ENCODE assay signal across 27 cellular contexts in the genomic region with DNA sequence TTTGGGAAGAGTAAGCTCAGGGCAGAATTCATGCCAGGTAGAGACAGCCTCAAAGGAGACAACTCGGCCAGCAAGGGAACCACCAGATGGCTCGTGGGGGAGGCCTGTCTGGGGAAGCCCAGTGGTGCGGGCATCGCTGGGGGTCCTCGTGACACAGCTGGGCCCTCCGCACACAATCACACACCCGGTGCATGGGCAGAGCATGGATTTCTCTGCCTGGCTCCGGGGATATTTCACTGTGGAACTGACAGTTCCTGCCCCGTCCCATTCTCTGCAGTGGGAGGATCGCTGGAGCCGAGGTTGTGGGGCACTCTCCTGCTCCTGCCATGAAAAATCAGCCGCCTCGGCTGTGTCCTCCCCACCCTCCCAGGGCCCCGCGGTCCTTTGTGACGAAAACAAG.
DNase-seq lines count a peak whose midpoint lies in the region; ATAC-seq and TF ChIP-seq lines count a peak whose summit lies in the region.
"Had no signal": no experiment of that assay in that cellular context is flagged by ENCODE, and none has a peak within 500 bp of the region (broad histone marks: within the 10 kb centered on the region; RNA-seq: fewer than 3 reads in every experiment).

No MANE protein-coding gene starts in this region.

- no peaks in the 10 kb centered on the region for H3K36me3 Mint-ChIP-seq in GM23338 (ENCODE audit: low read depth)
- H3K36me3 Mint-ChIP-seq in activated T-helper 2 cell treated with anti-CD3 and anti-CD28 coated beads, Interferon-gamma antibody, Interleukin-2, Interleukin-4, amounts not matched to agents 10 μg/mL and 5 μg/mL and 100 μg/mL, durations not matched to agents 14 hours and 24 hours and 36 hours (ENCODE audit: low read depth), result no peaks in the 10 kb centered on the region
- H3K36me3 Mint-ChIP-seq: CD8-positive, alpha-beta T cell had no signal

- H3K36me3 ChIP-seq in GM23338 (ENCODE audit: insufficient read depth) (no peaks in the 10 kb centered on the region), RWPE2 (ENCODE audit: low read depth) (no peaks in the 10 kb centered on the region), osteoblast (ENCODE audit: insufficient read depth, low read length) (no peaks in the 10 kb centered on the region)
- H3K36me3 ChIP-seq: SJSA1 had no signal

- intact Hi-C loops in left ventricle myocardium superior (cut with micrococcal nuclease), result no loop called here
- intact Hi-C loops in activated T-helper 2 cell treated with anti-CD3 and anti-CD28 coated beads, Interferon-gamma antibody, Interleukin-2, Interleukin-4, amounts not matched to agents 10 μg/mL and 5 μg/mL and 100 μg/mL, durations not matched to agents 14 hours and 24 hours and 36 hours (cut with micrococcal nuclease), result no loop called here

- DNase-seq in GM23338 (ENCODE audit: low spot score) (no peak), RWPE2 (ENCODE audit: low spot score) (peak; percentile 39), left ventricle myocardium superior (peak; percentile 13), osteoblast (ENCODE audit: insufficient read length, low spot score, missing footprints) (peak; percentile 8), germinal center (ENCODE audit: low spot score) (no peak), NCI-H524 (lab: John Stamatoyannopoulos, UW) (no peak)
- no peak for DNase-seq in activated T-helper 2 cell treated with anti-CD3 and anti-CD28 coated beads, Interferon-gamma antibody, Interleukin-2, Interleukin-4, amounts not matched to agents 10 μg/mL and 5 μg/mL and 100 μg/mL, durations not matched to agents 14 hours and 24 hours and 36 hours (ENCODE audit: low spot score)
- DNase-seq: CD8-positive, alpha-beta T cell; DMS 273 treated with DMSO at 0.1 percent for 48 hours; DMS79; EL; GDM1; HFFc6; Kasumi-1; NCI-H1092 treated with DMSO at 0.1 percent for 48 hours; NCI-H1436; NCI-H187 treated with DMSO at 0.1 percent for 48 hours; NCI-H2171 treated with DMSO at 0.1 percent for 48 hours; NCI-H345; NCI-H524 treated with DMSO at 0.1 percent for 48 hours; NCI-H774 had no signal

- H3K79me2 ChIP-seq in GM23338 (replicated peaks; ENCODE audit: insufficient read depth), result no peaks in the 10 kb centered on the region
- H3K79me2 ChIP-seq in osteoblast (ENCODE audit: insufficient read depth, low read length), result no peaks in the 10 kb centered on the region

- H3K27ac Mint-ChIP-seq in GM23338, result no peak overlapping the region
- no peak overlapping the region for H3K27ac Mint-ChIP-seq in activated T-helper 2 cell treated with anti-CD3 and anti-CD28 coated beads, Interferon-gamma antibody, Interleukin-2, Interleukin-4, amounts not matched to agents 10 μg/mL and 5 μg/mL and 100 μg/mL, durations not matched to agents 14 hours and 24 hours and 36 hours
- H3K27ac Mint-ChIP-seq: CD8-positive, alpha-beta T cell; HFFc6 had no signal

- H3K9me3 ChIP-seq in RWPE2 (ENCODE audit: severe bottlenecking), result no peaks in the 10 kb centered on the region
- H3K9me3 ChIP-seq in osteoblast (ENCODE audit: low read depth, low read length), result no peaks in the 10 kb centered on the region
- H3K9me3 ChIP-seq: A549, SJSA1 had no signal

- H4K20me1 ChIP-seq in GM23338 (replicated peaks; ENCODE audit: insufficient read depth) (no peaks in the 10 kb centered on the region), osteoblast (ENCODE audit: insufficient read depth, low read length) (no peaks in the 10 kb centered on the region)

- no peak for TF ChIP-seq CTCF in GM23338 (conservative IDR thresholded peaks at IDR 0.05; ENCODE audit: low read depth in 2 of 2)
- no peak for TF ChIP-seq CTCF in RWPE2 (IDR thresholded peaks at IDR 0.05; ENCODE audit: poor library complexity, severe bottlenecking)
- TF ChIP-seq CTCF in osteoblast (IDR thresholded peaks at IDR 0.05; ENCODE audit: extremely low read depth, low read depth, low read length), result no peak

- no peak overlapping the region for H3K4me2 ChIP-seq in GM23338
- no peak overlapping the region for H3K4me2 ChIP-seq in osteoblast (ENCODE audit: insufficient read depth, low read length)
- H3K4me2 ChIP-seq: A549 had no signal

- H3K4me1 ChIP-seq in GM23338 (ENCODE audit: insufficient read depth) (0 out of 2 replicates have a peak, but pooled peaks cover 8% of the 10 kb centered on the region), RWPE2 (ENCODE audit: insufficient read depth, poor library complexity, severe bottlenecking) (no peaks in the 10 kb centered on the region), osteoblast (ENCODE audit: insufficient read depth, low read length) (no peaks in the 10 kb centered on the region)
- H3K4me1 ChIP-seq: SJSA1 had no signal

- H2AFZ ChIP-seq in GM23338 (peak overlapping the region; percentile 93; the same call in 1 of the 2 replicates), osteoblast (ENCODE audit: low read length) (no peak overlapping the region)

- H3K27me3 Mint-ChIP-seq in GM23338 (ENCODE audit: insufficient read depth, low read depth, poor library complexity), result peaks cover 24% of the 10 kb centered on the region
- H3K27me3 Mint-ChIP-seq in activated T-helper 2 cell treated with anti-CD3 and anti-CD28 coated beads, Interferon-gamma antibody, Interleukin-2, Interleukin-4, amounts not matched to agents 10 μg/mL and 5 μg/mL and 100 μg/mL, durations not matched to agents 14 hours and 24 hours and 36 hours (ENCODE audit: low read depth), result peaks cover 5% of the 10 kb centered on the region

- no peaks in the 10 kb centered on the region for H3K9me3 Mint-ChIP-seq in GM23338
- no peaks in the 10 kb centered on the region for H3K9me3 Mint-ChIP-seq in activated T-helper 2 cell treated with anti-CD3 and anti-CD28 coated beads, Interferon-gamma antibody, Interleukin-2, Interleukin-4, amounts not matched to agents 10 μg/mL and 5 μg/mL and 100 μg/mL, durations not matched to agents 14 hours and 24 hours and 36 hours
- H3K9me3 Mint-ChIP-seq: CD8-positive, alpha-beta T cell; HFFc6 had no signal

- no peak overlapping the region; the same call in 2 of the 3 replicates for H3K4me3 Mint-ChIP-seq in GM23338
- H3K4me3 Mint-ChIP-seq in activated T-helper 2 cell treated with anti-CD3 and anti-CD28 coated beads, Interferon-gamma antibody, Interleukin-2, Interleukin-4, amounts not matched to agents 10 μg/mL and 5 μg/mL and 100 μg/mL, durations not matched to agents 14 hours and 24 hours and 36 hours (ENCODE audit: low read depth), result no peak overlapping the region
- H3K4me3 Mint-ChIP-seq: CD8-positive, alpha-beta T cell; HFFc6 had no signal

- no peaks in the 10 kb centered on the region for H3F3A ChIP-seq in GM23338 (replicated peaks; ENCODE audit: low read depth)

- H3K9me2 ChIP-seq in GM23338 (ENCODE audit: insufficient read depth), result no peaks in the 10 kb centered on the region

- ATAC-seq in GM23338 (peak; percentile 10; the same call in 1 of the 3 replicates), RWPE2 (ENCODE audit: low read depth) (no peak), left ventricle myocardium superior (no peak), HG02852 (IDR thresholded peaks at IDR 0.05; ENCODE audit: unreplicated experiment) (no peak)
- ATAC-seq: A549; CD8-positive, alpha-beta T cell; GM12878 had no signal

- H3K4me3 ChIP-seq in GM23338 (no peak overlapping the region), RWPE2 (ENCODE audit: severe bottlenecking) (no peak overlapping the region), osteoblast (ENCODE audit: insufficient read depth, low read length) (no peak overlapping the region)
- H3K4me3 ChIP-seq: A549, GM12878, K562, SJSA1 had no signal

- H3K4me1 Mint-ChIP-seq in GM23338, result peaks cover 28% of the 10 kb centered on the region
- H3K4me1 Mint-ChIP-seq in activated T-helper 2 cell treated with anti-CD3 and anti-CD28 coated beads, Interferon-gamma antibody, Interleukin-2, Interleukin-4, amounts not matched to agents 10 μg/mL and 5 μg/mL and 100 μg/mL, durations not matched to agents 14 hours and 24 hours and 36 hours (ENCODE audit: low read depth), result no peaks in the 10 kb centered on the region

- H3K27ac ChIP-seq in GM23338 (ENCODE audit: low read depth) (no peak overlapping the region), RWPE2 (ENCODE audit: poor library complexity, severe bottlenecking) (no peak overlapping the region), osteoblast (ENCODE audit: low read depth, low read length) (no peak overlapping the region)
- H3K27ac ChIP-seq: A549, C4-2B, SJSA1 had no signal

- H3K27me3 ChIP-seq in GM23338 (ENCODE audit: insufficient read depth) (no peaks in the 10 kb centered on the region), RWPE2 (ENCODE audit: insufficient read depth, poor library complexity, severe bottlenecking) (no peaks in the 10 kb centered on the region), osteoblast (ENCODE audit: insufficient read depth, low read length) (peaks cover 18% of the 10 kb centered on the region)

TF ChIP-seq in GM23338, 12 proteins besides CTCF, POLR2A, EP300 and RAD21 (continues in another document):
- TF ChIP-seq, protein P1, sequence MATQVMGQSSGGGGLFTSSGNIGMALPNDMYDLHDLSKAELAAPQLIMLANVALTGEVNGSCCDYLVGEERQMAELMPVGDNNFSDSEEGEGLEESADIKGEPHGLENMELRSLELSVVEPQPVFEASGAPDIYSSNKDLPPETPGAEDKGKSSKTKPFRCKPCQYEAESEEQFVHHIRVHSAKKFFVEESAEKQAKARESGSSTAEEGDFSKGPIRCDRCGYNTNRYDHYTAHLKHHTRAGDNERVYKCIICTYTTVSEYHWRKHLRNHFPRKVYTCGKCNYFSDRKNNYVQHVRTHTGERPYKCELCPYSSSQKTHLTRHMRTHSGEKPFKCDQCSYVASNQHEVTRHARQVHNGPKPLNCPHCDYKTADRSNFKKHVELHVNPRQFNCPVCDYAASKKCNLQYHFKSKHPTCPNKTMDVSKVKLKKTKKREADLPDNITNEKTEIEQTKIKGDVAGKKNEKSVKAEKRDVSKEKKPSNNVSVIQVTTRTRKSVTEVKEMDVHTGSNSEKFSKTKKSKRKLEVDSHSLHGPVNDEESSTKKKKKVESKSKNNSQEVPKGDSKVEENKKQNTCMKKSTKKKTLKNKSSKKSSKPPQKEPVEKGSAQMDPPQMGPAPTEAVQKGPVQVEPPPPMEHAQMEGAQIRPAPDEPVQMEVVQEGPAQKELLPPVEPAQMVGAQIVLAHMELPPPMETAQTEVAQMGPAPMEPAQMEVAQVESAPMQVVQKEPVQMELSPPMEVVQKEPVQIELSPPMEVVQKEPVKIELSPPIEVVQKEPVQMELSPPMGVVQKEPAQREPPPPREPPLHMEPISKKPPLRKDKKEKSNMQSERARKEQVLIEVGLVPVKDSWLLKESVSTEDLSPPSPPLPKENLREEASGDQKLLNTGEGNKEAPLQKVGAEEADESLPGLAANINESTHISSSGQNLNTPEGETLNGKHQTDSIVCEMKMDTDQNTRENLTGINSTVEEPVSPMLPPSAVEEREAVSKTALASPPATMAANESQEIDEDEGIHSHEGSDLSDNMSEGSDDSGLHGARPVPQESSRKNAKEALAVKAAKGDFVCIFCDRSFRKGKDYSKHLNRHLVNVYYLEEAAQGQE (IDR thresholded peaks at IDR 0.05; ENCODE audit: unreplicated experiment), result no peak
- no peak for TF ChIP-seq NANOG (IDR thresholded peaks at IDR 0.05; ENCODE audit: borderline replicate concordance)
- no peak for TF ChIP-seq ZNF331 (CRISPR knock-in tag; IDR thresholded peaks at IDR 0.05; ENCODE audit: low read depth)
- TF ChIP-seq ZNF114 (CRISPR knock-in tag; IDR thresholded peaks at IDR 0.05), result no peak
- TF ChIP-seq JUNB (IDR thresholded peaks at IDR 0.05; ENCODE audit: unreplicated experiment), result no peak
- TF ChIP-seq STAT1 (IDR thresholded peaks at IDR 0.05; ENCODE audit: unreplicated experiment), result no peak
- TF ChIP-seq EZH2 (IDR thresholded peaks at IDR 0.05; ENCODE audit: low read depth, unreplicated experiment), result no peak

Comparison
In these comparisons a context has a peak if more than half of its experiments do, and no peak if none do; other contexts are left out.
1. DNase-seq: peak in RWPE2 (single experiment), left ventricle myocardium superior (single experiment) and osteoblast (single experiment); none in GM23338 (single experiment), activated T-helper 2 cell treated with anti-CD3 and anti-CD28 coated beads, Interferon-gamma antibody, Interleukin-2, Interleukin-4, amounts not matched to agents 10 μg/mL and 5 μg/mL and 100 μg/mL, durations not matched to agents 14 hours and 24 hours and 36 hours (single experiment), germinal center (single experiment) and NCI-H524 (0 of 2).